18 cellular contexts compared by ENCODE assay signal in genomic region chr7:136049117-136049516, GRCh38.
A peak's percentile ranks its signal among the peaks of the same experiment; 100 is the strongest.
DNase-seq lines count a peak whose midpoint lies in the region; ATAC-seq, FAIRE-seq and TF ChIP-seq lines count a peak whose summit lies in the region.
"Had no signal": no experiment of that assay in that cellular context is flagged by ENCODE, and none has a peak within 500 bp of the region (broad histone marks: within the 10 kb centered on the region; RNA-seq: fewer than 3 reads in every experiment).

No MANE protein-coding gene starts in this region.

- intact Hi-C loops in Right ventricle myocardium superior (cut with DNase I), result no loop called here
- intact Hi-C loops in PC-9 (cut with micrococcal nuclease; ENCODE audit: unreplicated experiment), result no loop called here

- H3K4me2 ChIP-seq in PC-9 (no peak overlapping the region), MM.1S (ENCODE audit: low read depth, low read length) (no peak overlapping the region)
- H3K4me2 ChIP-seq: BLaER1 treated with 17β-estradiol and CSF1 and Interleukin-3, amounts not matched to agents 10 nM and 100 nM had no signal

- POLR2A ChIA-PET in PC-9 (lab: Charles Lee; ENCODE audit: unreplicated experiment), result no interaction called here

- H3K36me3 ChIP-seq in right atrium auricular region, result no peaks in the 10 kb centered on the region
- H3K36me3 ChIP-seq in PC-9 (ENCODE audit: low read depth), result no peaks in the 10 kb centered on the region
- H3K36me3 ChIP-seq in bronchial epithelial cell (ENCODE audit: control insufficient read depth, insufficient read depth, low read length), result no peaks in the 10 kb centered on the region
- no peaks in the 10 kb centered on the region for H3K36me3 ChIP-seq in MM.1S (replicated peaks; ENCODE audit: insufficient read depth, low read length)
- H3K36me3 ChIP-seq: BLaER1 treated with 17β-estradiol and CSF1 and Interleukin-3, amounts not matched to agents 10 nM and 100 nM had no signal

- H4K20me1 ChIP-seq in PC-9 (ENCODE audit: insufficient read depth) (no peaks in the 10 kb centered on the region), MM.1S (ENCODE audit: insufficient read depth, low read length) (no peaks in the 10 kb centered on the region)
- H4K20me1 ChIP-seq: BLaER1 treated with 17β-estradiol and CSF1 and Interleukin-3, amounts not matched to agents 10 nM and 100 nM had no signal

- H3K4me1 Mint-ChIP-seq in activated T-cell treated with anti-CD3 and anti-CD28 coated beads, Interleukin-2, amount 50 U/mL, for 24 hours (ENCODE audit: low read depth), result no peaks in the 10 kb centered on the region
- H3K4me1 Mint-ChIP-seq: CD4-positive, CD25-positive, alpha-beta regulatory T cell had no signal

- peak overlapping the region; percentile 56; the same call in 1 of the 2 replicates for H2AFZ ChIP-seq in PC-9
- H2AFZ ChIP-seq in MM.1S (ENCODE audit: low read length), result no peak overlapping the region
- H2AFZ ChIP-seq: GM23248 had no signal

- peaks cover 2% of the 10 kb centered on the region for H3K36me3 Mint-ChIP-seq in activated T-cell treated with anti-CD3 and anti-CD28 coated beads, Interleukin-2, amount 50 U/mL, for 24 hours (ENCODE audit: low read depth)

- peak; percentile 55 for FAIRE-seq in bronchial epithelial cell (lab: Jason Lieb, UNC)
- FAIRE-seq: GM18507, H54 had no signal

- peak; percentile 48 for ATAC-seq in Right ventricle myocardium superior (ENCODE audit: poor library complexity)
- ATAC-seq: GM12878, HCT116 had no signal

- H3F3A ChIP-seq in PC-9 (ENCODE audit: insufficient read depth, low read depth) (no peaks in the 10 kb centered on the region), MM.1S (ENCODE audit: insufficient read depth, low read length) (no peaks in the 10 kb centered on the region)

- TF ChIP-seq CTCF in right atrium auricular region (IDR thresholded peaks at IDR 0.05) (no peak), PC-9 (conservative IDR thresholded peaks at IDR 0.05) (no peak), bronchial epithelial cell (IDR thresholded peaks at IDR 0.05; ENCODE audit: insufficient read depth, low read length, severe bottlenecking) (no peak), MM.1S (IDR thresholded peaks at IDR 0.05; ENCODE audit: low read length) (no peak)

- CTCF ChIA-PET in PC-9 (lab: Charles Lee), result no interaction called here

- H3K79me2 ChIP-seq in PC-9 (ENCODE audit: low read depth) (no peaks in the 10 kb centered on the region), MM.1S (ENCODE audit: low read length) (no peaks in the 10 kb centered on the region)

- no peak overlapping the region for H3K27ac Mint-ChIP-seq in activated T-cell treated with anti-CD3 and anti-CD28 coated beads, Interleukin-2, amount 50 U/mL, for 24 hours
- H3K27ac Mint-ChIP-seq: CD4-positive, CD25-positive, alpha-beta regulatory T cell had no signal

- no peaks in the 10 kb centered on the region for H3K9me3 Mint-ChIP-seq in activated T-cell treated with anti-CD3 and anti-CD28 coated beads, Interleukin-2, amount 50 U/mL, for 24 hours

- H3K27me3 ChIP-seq in right atrium auricular region (no peaks in the 10 kb centered on the region), PC-9 (ENCODE audit: insufficient read depth, low read depth) (no peaks in the 10 kb centered on the region), bronchial epithelial cell (ENCODE audit: control insufficient read depth, insufficient read depth, low read length) (no peaks in the 10 kb centered on the region), MM.1S (replicated peaks; ENCODE audit: insufficient read depth, low read length) (no peaks in the 10 kb centered on the region)
- H3K27me3 ChIP-seq: BLaER1 treated with 17β-estradiol and CSF1 and Interleukin-3, amounts not matched to agents 10 nM and 100 nM had no signal

- H3K27ac ChIP-seq in right atrium auricular region (no peak overlapping the region), PC-9 (no peak overlapping the region), MM.1S (ENCODE audit: low read length) (no peak overlapping the region)
- H3K27ac ChIP-seq: BLaER1 treated with 17β-estradiol and CSF1 and Interleukin-3, amounts not matched to agents 10 nM and 100 nM; GM23248; HL-60 had no signal

- H3K4me3 ChIP-seq in right atrium auricular region, result no peak overlapping the region
- no peak overlapping the region for H3K4me3 ChIP-seq in PC-9
- no peak overlapping the region for H3K4me3 ChIP-seq in bronchial epithelial cell (ENCODE audit: low read depth, low read length)
- no peak overlapping the region for H3K4me3 ChIP-seq in MM.1S (ENCODE audit: low read length)
- H3K4me3 ChIP-seq: BLaER1 treated with 17β-estradiol and CSF1 and Interleukin-3, amounts not matched to agents 10 nM and 100 nM; GM12878; GM23248 had no signal

- H3K27me3 Mint-ChIP-seq in activated T-cell treated with anti-CD3 and anti-CD28 coated beads, Interleukin-2, amount 50 U/mL, for 24 hours, result no peaks in the 10 kb centered on the region
- H3K27me3 Mint-ChIP-seq: CD4-positive, CD25-positive, alpha-beta regulatory T cell had no signal

- H3K9me3 ChIP-seq in right atrium auricular region (peaks cover 0 to 9% of the 10 kb centered on the region in 2 donors), PC-9 (ENCODE audit: insufficient read depth, low read depth) (no peaks in the 10 kb centered on the region), MM.1S (replicated peaks; ENCODE audit: insufficient read depth, low read length) (no peaks in the 10 kb centered on the region)

- no TSS peak for BruUV-seq in PC-9 (replicated peaks; lab: Mats Ljungman, UMichigan)

- H3K9me2 ChIP-seq in PC-9 (ENCODE audit: insufficient read depth) (no peaks in the 10 kb centered on the region), MM.1S (replicated peaks; ENCODE audit: insufficient read depth, low read length) (no peaks in the 10 kb centered on the region)

- H3K9ac ChIP-seq in MM.1S (ENCODE audit: low read length), result no peak overlapping the region
- H3K9ac ChIP-seq: BLaER1 treated with 17β-estradiol and CSF1 and Interleukin-3, amounts not matched to agents 10 nM and 100 nM; GM23248 had no signal

- H3K4me1 ChIP-seq in right atrium auricular region (peaks cover 0 to 12% of the 10 kb centered on the region in 2 donors), PC-9 (replicated peaks; ENCODE audit: insufficient read depth) (no peaks in the 10 kb centered on the region), MM.1S (ENCODE audit: low read length) (no peaks in the 10 kb centered on the region)
- H3K4me1 ChIP-seq: BLaER1 treated with 17β-estradiol and CSF1 and Interleukin-3, amounts not matched to agents 10 nM and 100 nM had no signal

- no peak overlapping the region for H3K4me3 Mint-ChIP-seq in activated T-cell treated with anti-CD3 and anti-CD28 coated beads, Interleukin-2, amount 50 U/mL, for 24 hours
- H3K4me3 Mint-ChIP-seq: CD4-positive, CD25-positive, alpha-beta regulatory T cell had no signal

- no peak for DNase-seq in Right ventricle myocardium superior
- no peak for DNase-seq in right atrium auricular region (ENCODE audit: low spot score)
- no peak for DNase-seq in PC-9
- no peak for DNase-seq in bronchial epithelial cell (ENCODE audit: low read depth)
- no peak for DNase-seq in NOMO-1 (lab: John Stamatoyannopoulos, UW; ENCODE audit: unreplicated experiment in 2 of 2)
- no peak for DNase-seq in activated T-cell treated with anti-CD3 and anti-CD28 coated beads, Interleukin-2, amount 50 U/mL, for 24 hours
- DNase-seq in MM.1S, result no peak
- DNase-seq: ACHN; Calu3; CD4-positive, CD25-positive, alpha-beta regulatory T cell; DMS 273 treated with DMSO at 0.1 percent for 48 hours; GM23248 had no signal
